21 cellular contexts compared by ENCODE assay signal in genomic region chr11:13550761-13551160, GRCh38.
"Had no signal": no experiment of that assay in that cellular context is flagged by ENCODE, and none has a peak within 500 bp of the region (broad histone marks: within the 10 kb centered on the region; RNA-seq: fewer than 3 reads in every experiment).

No MANE protein-coding gene starts in this region.

- DNase-seq: activated CD4-positive, alpha-beta memory T cell treated with anti-CD3 and anti-CD28 coated beads, Interleukin-2, amount 10 ng/mL, durations not matched to agents 7 days and 5 days; activated CD4-positive, alpha-beta T cell treated with anti-CD3 and anti-CD28 coated beads for 48 hours; activated CD4-positive, CD25-positive, alpha-beta regulatory T cell; activated effector memory CD4-positive, alpha-beta T cell treated with anti-CD3 and anti-CD28 coated beads, Interleukin-2, amount 50 U/mL, for 16 hours; activated naive CD4-positive, alpha-beta T cell treated with anti-CD3 and anti-CD28 coated beads, Interleukin-2, amount 10 ng/mL, durations not matched to agents 7 days and 5 days; activated T-cell treated with anti-CD3 and anti-CD28 coated beads, Interleukin-2, amount 50 U/mL, for 72 hours; dermis blood vessel endothelial cell; effector memory CD4-positive, alpha-beta T cell; glutamatergic neuron; kidney glomerular epithelial cell; left lung; naive B cell; sigmoid colon; stimulated activated CD4-positive, alpha-beta T cell treated with anti-CD3 and anti-CD28 coated beads, Interleukin-15, amount 100 ng/mL, for 24 hours; stimulated activated naive CD8-positive, alpha-beta T cell treated with anti-CD3 and anti-CD28 coated beads, Interleukin-15, Interleukin-2, amounts not matched to agents 100 U/mL and 50 U/mL, for 24 hours; T-helper 17 cell; thyroid gland had no signal

- H3K4me1 Mint-ChIP-seq: activated CD4-positive, alpha-beta memory T cell treated with anti-CD3 and anti-CD28 coated beads, Interleukin-2, amount 10 ng/mL, durations not matched to agents 7 days and 5 days; activated naive CD4-positive, alpha-beta T cell treated with anti-CD3 and anti-CD28 coated beads, Interleukin-2, amount 10 ng/mL, durations not matched to agents 7 days and 5 days; naive B cell; T-helper 17 cell had no signal

- H3K27ac ChIP-seq: esophagus muscularis mucosa, hepatocyte, left lung, sigmoid colon, thyroid gland had no signal

- H3K36me3 Mint-ChIP-seq: activated naive CD4-positive, alpha-beta T cell treated with anti-CD3 and anti-CD28 coated beads, Interleukin-2, amount 10 ng/mL, durations not matched to agents 7 days and 5 days had no signal

- H3K4me3 ChIP-seq: esophagus muscularis mucosa, hepatocyte, left lung, lung, sigmoid colon, smooth muscle cell, thyroid gland had no signal

- H3K27ac Mint-ChIP-seq: activated CD4-positive, alpha-beta memory T cell treated with anti-CD3 and anti-CD28 coated beads, Interleukin-2, amount 10 ng/mL, durations not matched to agents 7 days and 5 days; activated naive CD4-positive, alpha-beta T cell treated with anti-CD3 and anti-CD28 coated beads, Interleukin-2, amount 10 ng/mL, durations not matched to agents 7 days and 5 days; activated T-cell treated with anti-CD3 and anti-CD28 coated beads, Interleukin-2, amount 50 U/mL, for 72 hours; naive B cell; T-helper 17 cell had no signal

- ATAC-seq: left lung; stimulated activated naive CD8-positive, alpha-beta T cell treated with anti-CD3 and anti-CD28 coated beads, Interleukin-15, Interleukin-2, amounts not matched to agents 100 U/mL and 50 U/mL, for 24 hours; T-helper 17 cell had no signal

- H3K4me3 Mint-ChIP-seq: activated CD4-positive, alpha-beta memory T cell treated with anti-CD3 and anti-CD28 coated beads, Interleukin-2, amount 10 ng/mL, durations not matched to agents 7 days and 5 days; activated naive CD4-positive, alpha-beta T cell treated with anti-CD3 and anti-CD28 coated beads, Interleukin-2, amount 10 ng/mL, durations not matched to agents 7 days and 5 days; activated T-cell treated with anti-CD3 and anti-CD28 coated beads, Interleukin-2, amount 50 U/mL, for 72 hours; naive B cell; T-helper 17 cell had no signal

- H3K27me3 Mint-ChIP-seq: activated CD4-positive, alpha-beta memory T cell treated with anti-CD3 and anti-CD28 coated beads, Interleukin-2, amount 10 ng/mL, durations not matched to agents 7 days and 5 days; activated naive CD4-positive, alpha-beta T cell treated with anti-CD3 and anti-CD28 coated beads, Interleukin-2, amount 10 ng/mL, durations not matched to agents 7 days and 5 days; T-helper 17 cell had no signal
